In genomic region chr2:222523783-222524544, GRCh38 we compare ENCODE assay signal across 1 cellular context.
TF ChIP-seq lines count a peak whose summit lies in the region.

No MANE protein-coding gene starts in this region.

TF ChIP-seq in GM23338, 12 proteins besides CTCF, POLR2A, EP300 and RAD21 (continued from another document):
- TF ChIP-seq ZNF462 (CRISPR knock-in tag; IDR thresholded peaks at IDR 0.05) (no peak), EZH2phosphoT487 (IDR thresholded peaks at IDR 0.05; ENCODE audit: unreplicated experiment) (no peak), CREB1 (CRISPR knock-in tag; IDR thresholded peaks at IDR 0.05; ENCODE audit: low read depth) (no peak), ZNF114 (CRISPR knock-in tag; IDR thresholded peaks at IDR 0.05) (no peak), JUNB (IDR thresholded peaks at IDR 0.05; ENCODE audit: unreplicated experiment) (no peak)
